ENCODE assay signal across 1 cellular context in genomic region chr4:139015269-139015947, GRCh38.
TF ChIP-seq lines count a peak whose summit lies in the region.

NOCT (plus strand) TSS chr4:139015781; CDS start chr4:139015982, 201 bp downstream.

TF ChIP-seq in K562, 482 proteins besides CTCF, POLR2A, EP300 and RAD21 (continued from another document and continues in another):
- TF ChIP-seq, protein P1, sequence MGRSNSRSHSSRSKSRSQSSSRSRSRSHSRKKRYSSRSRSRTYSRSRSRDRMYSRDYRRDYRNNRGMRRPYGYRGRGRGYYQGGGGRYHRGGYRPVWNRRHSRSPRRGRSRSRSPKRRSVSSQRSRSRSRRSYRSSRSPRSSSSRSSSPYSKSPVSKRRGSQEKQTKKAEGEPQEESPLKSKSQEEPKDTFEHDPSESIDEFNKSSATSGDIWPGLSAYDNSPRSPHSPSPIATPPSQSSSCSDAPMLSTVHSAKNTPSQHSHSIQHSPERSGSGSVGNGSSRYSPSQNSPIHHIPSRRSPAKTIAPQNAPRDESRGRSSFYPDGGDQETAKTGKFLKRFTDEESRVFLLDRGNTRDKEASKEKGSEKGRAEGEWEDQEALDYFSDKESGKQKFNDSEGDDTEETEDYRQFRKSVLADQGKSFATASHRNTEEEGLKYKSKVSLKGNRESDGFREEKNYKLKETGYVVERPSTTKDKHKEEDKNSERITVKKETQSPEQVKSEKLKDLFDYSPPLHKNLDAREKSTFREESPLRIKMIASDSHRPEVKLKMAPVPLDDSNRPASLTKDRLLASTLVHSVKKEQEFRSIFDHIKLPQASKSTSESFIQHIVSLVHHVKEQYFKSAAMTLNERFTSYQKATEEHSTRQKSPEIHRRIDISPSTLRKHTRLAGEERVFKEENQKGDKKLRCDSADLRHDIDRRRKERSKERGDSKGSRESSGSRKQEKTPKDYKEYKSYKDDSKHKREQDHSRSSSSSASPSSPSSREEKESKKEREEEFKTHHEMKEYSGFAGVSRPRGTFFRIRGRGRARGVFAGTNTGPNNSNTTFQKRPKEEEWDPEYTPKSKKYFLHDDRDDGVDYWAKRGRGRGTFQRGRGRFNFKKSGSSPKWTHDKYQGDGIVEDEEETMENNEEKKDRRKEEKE (IDR thresholded peaks at IDR 0.05; ENCODE audit: borderline replicate concordance in 1 of 2, control insufficient read depth in 1 of 2, low read depth in 2 of 2, low read length in 1 of 2) = peak; percentile 43 to 98; a peak in 2 of 4 replicates
- TF ChIP-seq NBN (IDR thresholded peaks at IDR 0.05; ENCODE audit: low read depth) (peak; percentile 57; the same call in 1 of the 2 replicates), TCF7L2 (IDR thresholded peaks at IDR 0.05; ENCODE audit: low read depth, low read length) (peak; percentile 92), ASH1L (IDR thresholded peaks at IDR 0.05; ENCODE audit: borderline replicate concordance, low read depth, partially characterized antibody) (peak; percentile 83), SRF (CRISPR knock-in tag; IDR thresholded peaks at IDR 0.05) (no peak), ZNF644 (tag; IDR thresholded peaks at IDR 0.05; ENCODE audit: low read depth) (no peak), NRF1 (conservative IDR thresholded peaks at IDR 0.05 in 1 of 2, IDR thresholded peaks at IDR 0.05 in 1 of 2) (peak; percentile 76 to 82), CBFB (CRISPR knock-in tag; IDR thresholded peaks at IDR 0.05) (no peak), CBX1 (IDR thresholded peaks at IDR 0.05; ENCODE audit: low read depth) (peak; percentile 70; the same call in 1 of the 2 replicates), MYC (IDR thresholded peaks at IDR 0.05; ENCODE audit: low read depth, low read length) (peak; percentile 91), MYC (CRISPR knock-in tag; IDR thresholded peaks at IDR 0.05; ENCODE audit: borderline replicate concordance, low read depth) (peak; percentile 77), ZNF175 (CRISPR knock-in tag; IDR thresholded peaks at IDR 0.05; ENCODE audit: low read depth) (0 out of 2 replicates have a peak, but pooled peaks have one; percentile 30), ZNF280A (IDR thresholded peaks at IDR 0.05; ENCODE audit: low read depth, partially characterized antibody) (no peak), TFAM (CRISPR knock-in tag; conservative IDR thresholded peaks at IDR 0.05) (no peak), TAF1 (IDR thresholded peaks at IDR 0.05; ENCODE audit: control insufficient read depth, extremely low read depth, insufficient read depth, low read length, severe bottlenecking) (peak; percentile 97), TEAD1 (CRISPR knock-in tag; IDR thresholded peaks at IDR 0.05) (peak in 1 of 2 experiments; percentile 50; a peak in 2 of 4 replicates), SP2 (IDR thresholded peaks at IDR 0.05; ENCODE audit: extremely low read depth, low read depth, low read length, poor library complexity, severe bottlenecking) (no peak), SIX5 (IDR thresholded peaks at IDR 0.05; ENCODE audit: borderline replicate concordance in 1 of 2, insufficient read depth in 1 of 2, low read depth in 1 of 2, low read length in 2 of 2) (peak in 1 of 2 experiments; percentile 39; a peak in 1 of 4 replicates), XRCC5 (IDR thresholded peaks at IDR 0.05; ENCODE audit: low read depth, low read length) (peak; percentile 59), RBFOX2 (IDR thresholded peaks at IDR 0.05; ENCODE audit: low read depth, low read length) (peak; percentile 99), SMAD1 (IDR thresholded peaks at IDR 0.05; ENCODE audit: low read depth, low read length, partially characterized antibody) (peak; percentile 49), KAT8 (IDR thresholded peaks at IDR 0.05; ENCODE audit: low read depth) (no peak), SREBF2 (CRISPR knock-in tag; IDR thresholded peaks at IDR 0.05) (0 out of 2 replicates have a peak, but pooled peaks have one; percentile 10), POLR3A (IDR thresholded peaks at IDR 0.05; ENCODE audit: borderline replicate concordance, extremely low read depth, insufficient read depth, insufficient read length) (no peak), RNF2 (IDR thresholded peaks at IDR 0.05) (peak; percentile 72; the same call in 1 of the 2 replicates)
- TF ChIP-seq, protein P2, sequence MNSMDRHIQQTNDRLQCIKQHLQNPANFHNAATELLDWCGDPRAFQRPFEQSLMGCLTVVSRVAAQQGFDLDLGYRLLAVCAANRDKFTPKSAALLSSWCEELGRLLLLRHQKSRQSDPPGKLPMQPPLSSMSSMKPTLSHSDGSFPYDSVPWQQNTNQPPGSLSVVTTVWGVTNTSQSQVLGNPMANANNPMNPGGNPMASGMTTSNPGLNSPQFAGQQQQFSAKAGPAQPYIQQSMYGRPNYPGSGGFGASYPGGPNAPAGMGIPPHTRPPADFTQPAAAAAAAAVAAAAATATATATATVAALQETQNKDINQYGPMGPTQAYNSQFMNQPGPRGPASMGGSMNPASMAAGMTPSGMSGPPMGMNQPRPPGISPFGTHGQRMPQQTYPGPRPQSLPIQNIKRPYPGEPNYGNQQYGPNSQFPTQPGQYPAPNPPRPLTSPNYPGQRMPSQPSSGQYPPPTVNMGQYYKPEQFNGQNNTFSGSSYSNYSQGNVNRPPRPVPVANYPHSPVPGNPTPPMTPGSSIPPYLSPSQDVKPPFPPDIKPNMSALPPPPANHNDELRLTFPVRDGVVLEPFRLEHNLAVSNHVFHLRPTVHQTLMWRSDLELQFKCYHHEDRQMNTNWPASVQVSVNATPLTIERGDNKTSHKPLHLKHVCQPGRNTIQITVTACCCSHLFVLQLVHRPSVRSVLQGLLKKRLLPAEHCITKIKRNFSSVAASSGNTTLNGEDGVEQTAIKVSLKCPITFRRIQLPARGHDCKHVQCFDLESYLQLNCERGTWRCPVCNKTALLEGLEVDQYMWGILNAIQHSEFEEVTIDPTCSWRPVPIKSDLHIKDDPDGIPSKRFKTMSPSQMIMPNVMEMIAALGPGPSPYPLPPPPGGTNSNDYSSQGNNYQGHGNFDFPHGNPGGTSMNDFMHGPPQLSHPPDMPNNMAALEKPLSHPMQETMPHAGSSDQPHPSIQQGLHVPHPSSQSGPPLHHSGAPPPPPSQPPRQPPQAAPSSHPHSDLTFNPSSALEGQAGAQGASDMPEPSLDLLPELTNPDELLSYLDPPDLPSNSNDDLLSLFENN (IDR thresholded peaks at IDR 0.05; ENCODE audit: low read depth in 2 of 2, low read length in 2 of 2) = 0 out of 4 replicates have a peak, but pooled peaks of 1 of the 2 experiments have one; percentile 63
- TF ChIP-seq, protein P3, sequence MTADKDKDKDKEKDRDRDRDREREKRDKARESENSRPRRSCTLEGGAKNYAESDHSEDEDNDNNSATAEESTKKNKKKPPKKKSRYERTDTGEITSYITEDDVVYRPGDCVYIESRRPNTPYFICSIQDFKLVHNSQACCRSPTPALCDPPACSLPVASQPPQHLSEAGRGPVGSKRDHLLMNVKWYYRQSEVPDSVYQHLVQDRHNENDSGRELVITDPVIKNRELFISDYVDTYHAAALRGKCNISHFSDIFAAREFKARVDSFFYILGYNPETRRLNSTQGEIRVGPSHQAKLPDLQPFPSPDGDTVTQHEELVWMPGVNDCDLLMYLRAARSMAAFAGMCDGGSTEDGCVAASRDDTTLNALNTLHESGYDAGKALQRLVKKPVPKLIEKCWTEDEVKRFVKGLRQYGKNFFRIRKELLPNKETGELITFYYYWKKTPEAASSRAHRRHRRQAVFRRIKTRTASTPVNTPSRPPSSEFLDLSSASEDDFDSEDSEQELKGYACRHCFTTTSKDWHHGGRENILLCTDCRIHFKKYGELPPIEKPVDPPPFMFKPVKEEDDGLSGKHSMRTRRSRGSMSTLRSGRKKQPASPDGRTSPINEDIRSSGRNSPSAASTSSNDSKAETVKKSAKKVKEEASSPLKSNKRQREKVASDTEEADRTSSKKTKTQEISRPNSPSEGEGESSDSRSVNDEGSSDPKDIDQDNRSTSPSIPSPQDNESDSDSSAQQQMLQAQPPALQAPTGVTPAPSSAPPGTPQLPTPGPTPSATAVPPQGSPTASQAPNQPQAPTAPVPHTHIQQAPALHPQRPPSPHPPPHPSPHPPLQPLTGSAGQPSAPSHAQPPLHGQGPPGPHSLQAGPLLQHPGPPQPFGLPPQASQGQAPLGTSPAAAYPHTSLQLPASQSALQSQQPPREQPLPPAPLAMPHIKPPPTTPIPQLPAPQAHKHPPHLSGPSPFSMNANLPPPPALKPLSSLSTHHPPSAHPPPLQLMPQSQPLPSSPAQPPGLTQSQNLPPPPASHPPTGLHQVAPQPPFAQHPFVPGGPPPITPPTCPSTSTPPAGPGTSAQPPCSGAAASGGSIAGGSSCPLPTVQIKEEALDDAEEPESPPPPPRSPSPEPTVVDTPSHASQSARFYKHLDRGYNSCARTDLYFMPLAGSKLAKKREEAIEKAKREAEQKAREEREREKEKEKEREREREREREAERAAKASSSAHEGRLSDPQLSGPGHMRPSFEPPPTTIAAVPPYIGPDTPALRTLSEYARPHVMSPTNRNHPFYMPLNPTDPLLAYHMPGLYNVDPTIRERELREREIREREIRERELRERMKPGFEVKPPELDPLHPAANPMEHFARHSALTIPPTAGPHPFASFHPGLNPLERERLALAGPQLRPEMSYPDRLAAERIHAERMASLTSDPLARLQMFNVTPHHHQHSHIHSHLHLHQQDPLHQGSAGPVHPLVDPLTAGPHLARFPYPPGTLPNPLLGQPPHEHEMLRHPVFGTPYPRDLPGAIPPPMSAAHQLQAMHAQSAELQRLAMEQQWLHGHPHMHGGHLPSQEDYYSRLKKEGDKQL (CRISPR knock-in tag; IDR thresholded peaks at IDR 0.05; ENCODE audit: borderline replicate concordance) = peak; percentile 32; the same call in 1 of the 2 replicates
- TF ChIP-seq, protein P4, sequence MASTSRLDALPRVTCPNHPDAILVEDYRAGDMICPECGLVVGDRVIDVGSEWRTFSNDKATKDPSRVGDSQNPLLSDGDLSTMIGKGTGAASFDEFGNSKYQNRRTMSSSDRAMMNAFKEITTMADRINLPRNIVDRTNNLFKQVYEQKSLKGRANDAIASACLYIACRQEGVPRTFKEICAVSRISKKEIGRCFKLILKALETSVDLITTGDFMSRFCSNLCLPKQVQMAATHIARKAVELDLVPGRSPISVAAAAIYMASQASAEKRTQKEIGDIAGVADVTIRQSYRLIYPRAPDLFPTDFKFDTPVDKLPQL (IDR thresholded peaks at IDR 0.05; ENCODE audit: extremely low read depth, insufficient read length) = peak; percentile 72
- TF ChIP-seq, protein P5, sequence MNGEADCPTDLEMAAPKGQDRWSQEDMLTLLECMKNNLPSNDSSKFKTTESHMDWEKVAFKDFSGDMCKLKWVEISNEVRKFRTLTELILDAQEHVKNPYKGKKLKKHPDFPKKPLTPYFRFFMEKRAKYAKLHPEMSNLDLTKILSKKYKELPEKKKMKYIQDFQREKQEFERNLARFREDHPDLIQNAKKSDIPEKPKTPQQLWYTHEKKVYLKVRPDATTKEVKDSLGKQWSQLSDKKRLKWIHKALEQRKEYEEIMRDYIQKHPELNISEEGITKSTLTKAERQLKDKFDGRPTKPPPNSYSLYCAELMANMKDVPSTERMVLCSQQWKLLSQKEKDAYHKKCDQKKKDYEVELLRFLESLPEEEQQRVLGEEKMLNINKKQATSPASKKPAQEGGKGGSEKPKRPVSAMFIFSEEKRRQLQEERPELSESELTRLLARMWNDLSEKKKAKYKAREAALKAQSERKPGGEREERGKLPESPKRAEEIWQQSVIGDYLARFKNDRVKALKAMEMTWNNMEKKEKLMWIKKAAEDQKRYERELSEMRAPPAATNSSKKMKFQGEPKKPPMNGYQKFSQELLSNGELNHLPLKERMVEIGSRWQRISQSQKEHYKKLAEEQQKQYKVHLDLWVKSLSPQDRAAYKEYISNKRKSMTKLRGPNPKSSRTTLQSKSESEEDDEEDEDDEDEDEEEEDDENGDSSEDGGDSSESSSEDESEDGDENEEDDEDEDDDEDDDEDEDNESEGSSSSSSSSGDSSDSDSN (IDR thresholded peaks at IDR 0.05; ENCODE audit: borderline replicate concordance in 1 of 2, low read depth in 2 of 2, low read length in 2 of 2) = peak in 1 of 2 experiments; percentile 81; a peak in 2 of 4 replicates
- TF ChIP-seq, protein P6, sequence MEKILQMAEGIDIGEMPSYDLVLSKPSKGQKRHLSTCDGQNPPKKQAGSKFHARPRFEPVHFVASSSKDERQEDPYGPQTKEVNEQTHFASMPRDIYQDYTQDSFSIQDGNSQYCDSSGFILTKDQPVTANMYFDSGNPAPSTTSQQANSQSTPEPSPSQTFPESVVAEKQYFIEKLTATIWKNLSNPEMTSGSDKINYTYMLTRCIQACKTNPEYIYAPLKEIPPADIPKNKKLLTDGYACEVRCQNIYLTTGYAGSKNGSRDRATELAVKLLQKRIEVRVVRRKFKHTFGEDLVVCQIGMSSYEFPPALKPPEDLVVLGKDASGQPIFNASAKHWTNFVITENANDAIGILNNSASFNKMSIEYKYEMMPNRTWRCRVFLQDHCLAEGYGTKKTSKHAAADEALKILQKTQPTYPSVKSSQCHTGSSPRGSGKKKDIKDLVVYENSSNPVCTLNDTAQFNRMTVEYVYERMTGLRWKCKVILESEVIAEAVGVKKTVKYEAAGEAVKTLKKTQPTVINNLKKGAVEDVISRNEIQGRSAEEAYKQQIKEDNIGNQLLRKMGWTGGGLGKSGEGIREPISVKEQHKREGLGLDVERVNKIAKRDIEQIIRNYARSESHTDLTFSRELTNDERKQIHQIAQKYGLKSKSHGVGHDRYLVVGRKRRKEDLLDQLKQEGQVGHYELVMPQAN (IDR thresholded peaks at IDR 0.05; ENCODE audit: borderline replicate concordance) = peak; percentile 95
- TF ChIP-seq, protein P7, sequence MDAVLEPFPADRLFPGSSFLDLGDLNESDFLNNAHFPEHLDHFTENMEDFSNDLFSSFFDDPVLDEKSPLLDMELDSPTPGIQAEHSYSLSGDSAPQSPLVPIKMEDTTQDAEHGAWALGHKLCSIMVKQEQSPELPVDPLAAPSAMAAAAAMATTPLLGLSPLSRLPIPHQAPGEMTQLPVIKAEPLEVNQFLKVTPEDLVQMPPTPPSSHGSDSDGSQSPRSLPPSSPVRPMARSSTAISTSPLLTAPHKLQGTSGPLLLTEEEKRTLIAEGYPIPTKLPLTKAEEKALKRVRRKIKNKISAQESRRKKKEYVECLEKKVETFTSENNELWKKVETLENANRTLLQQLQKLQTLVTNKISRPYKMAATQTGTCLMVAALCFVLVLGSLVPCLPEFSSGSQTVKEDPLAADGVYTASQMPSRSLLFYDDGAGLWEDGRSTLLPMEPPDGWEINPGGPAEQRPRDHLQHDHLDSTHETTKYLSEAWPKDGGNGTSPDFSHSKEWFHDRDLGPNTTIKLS (IDR thresholded peaks at IDR 0.05; ENCODE audit: borderline replicate concordance, low read depth) = peak; percentile 70
